13 cellular contexts compared by ENCODE assay signal in genomic region chr3:9314796-9315195, GRCh38. TPM values are rescaled to one million over a fixed set of nuclear protein-coding genes. Genes with fewer than 3 reads are reported as not detected.
A peak's percentile ranks its signal among the peaks of the same experiment; 100 is the strongest.
DNase-seq lines count a peak whose midpoint lies in the region; TF ChIP-seq lines count a peak whose summit lies in the region.
"Had no signal": no experiment of that assay in that cellular context is flagged by ENCODE, and none has a peak within 500 bp of the region (broad histone marks: within the 10 kb centered on the region; RNA-seq: fewer than 3 reads in every experiment).

No MANE protein-coding gene starts in this region.

- H3K4me1 ChIP-seq in HEK293 (ENCODE audit: control insufficient read depth, insufficient read depth, low read length), result no peaks in the 10 kb centered on the region
- H3K4me1 ChIP-seq: SJCRH30 had no signal

- H3K9me3 ChIP-seq in HEK293 (ENCODE audit: control insufficient read depth, insufficient read depth, low read depth, low read length), result no peaks in the 10 kb centered on the region
- H3K9me3 ChIP-seq: SJCRH30 had no signal

- H3K4me3 Mint-ChIP-seq in Calu3 (ENCODE audit: low read depth, unreplicated experiment) (no peak overlapping the region), nephron (no peak overlapping the region)
- H3K4me3 Mint-ChIP-seq: CD8-positive, alpha-beta memory T cell had no signal

- H3K27me3 Mint-ChIP-seq in Calu3 (ENCODE audit: unreplicated experiment), result no peaks in the 10 kb centered on the region
- no peaks in the 10 kb centered on the region for H3K27me3 Mint-ChIP-seq in nephron (ENCODE audit: low read depth)

- H3K9me3 Mint-ChIP-seq in Calu3 (ENCODE audit: low read depth, unreplicated experiment), result no peaks in the 10 kb centered on the region
- H3K9me3 Mint-ChIP-seq in nephron, result peaks cover 3% of the 10 kb centered on the region
- H3K9me3 Mint-ChIP-seq: CD8-positive, alpha-beta memory T cell had no signal

- H3K4me1 Mint-ChIP-seq in Calu3 (ENCODE audit: low read depth, unreplicated experiment) (peaks cover 35% of the 10 kb centered on the region), nephron (peaks cover 56% of the 10 kb centered on the region)
- H3K4me1 Mint-ChIP-seq: CD8-positive, alpha-beta memory T cell had no signal

- H3K27ac ChIP-seq in HEK293 (ENCODE audit: extremely low read depth, low read depth, low read length) (no peak overlapping the region), VCaP (peak overlapping the region; percentile 35; the same call in 1 of the 2 replicates)
- H3K27ac ChIP-seq: SJCRH30 had no signal

- H3K36me3 ChIP-seq in HEK293 (ENCODE audit: control insufficient read depth in 2 of 2, insufficient read depth in 1 of 2, low read length in 2 of 2), result no peaks in the 10 kb centered on the region
- H3K36me3 ChIP-seq: SJCRH30 had no signal

- POLR2A ChIA-PET in HEK293 (lab: Yijun Ruan, JAX), result no interaction called here

- peak; percentile 20 for DNase-seq in Calu3
- no peak for DNase-seq in dermis blood vessel endothelial cell
- no peak for DNase-seq in NCI-H1048 (lab: John Stamatoyannopoulos, UW)
- no peak for DNase-seq in SHP77 (lab: John Stamatoyannopoulos, UW)
- DNase-seq: CD8-positive, alpha-beta memory T cell; DMS 273 treated with DMSO at 0.1 percent for 48 hours; H7; NCI-H1436 treated with DMSO at 0.1 percent for 48 hours; NCI-H446; SJCRH30 had no signal

- H3K27ac Mint-ChIP-seq in Calu3 (ENCODE audit: unreplicated experiment) (no peak overlapping the region), nephron (peak overlapping the region in 2 of 3 experiments; percentile 77 to 85)
- H3K27ac Mint-ChIP-seq: CD8-positive, alpha-beta memory T cell had no signal

- intact Hi-C loops in Calu3 (cut with micrococcal nuclease; ENCODE audit: unreplicated experiment), result loop anchor here (5.0 kb wide), 1 partner anchor 38 kb away; no protein-coding TSS in a partner anchor

- BruUV-seq in Calu3 (replicated peaks; lab: Mats Ljungman, UMichigan), result no TSS peak

- no peaks in the 10 kb centered on the region for H3K36me3 Mint-ChIP-seq in Calu3 (ENCODE audit: insufficient read depth, unreplicated experiment)
- no peaks in the 10 kb centered on the region for H3K36me3 Mint-ChIP-seq in nephron (ENCODE audit: low read depth)

- TF ChIP-seq CTCF in Calu3 (IDR thresholded peaks at IDR 0.05; ENCODE audit: unreplicated experiment) (no peak), HEK293 (tag by site-specific recombination; IDR thresholded peaks at IDR 0.05) (no peak), VCaP (conservative IDR thresholded peaks at IDR 0.05) (no peak), nephron (IDR thresholded peaks at IDR 0.05; ENCODE audit: unreplicated experiment in 3 of 3) (no peak)

- H3K4me3 ChIP-seq in HEK293 (ENCODE audit: low read depth, low read length), result no peak overlapping the region
- H3K4me3 ChIP-seq: SJCRH30 had no signal

- CTCF ChIA-PET in Calu3 (lab: Charles Lee) (no interaction called here), HEK293 (lab: Yijun Ruan, JAX) (interaction anchor here (0.6 to 1.0 kb wide), 2 partner anchors 38 to 415 kb away, joined by 3 read pairs; no protein-coding TSS in a partner anchor)

TF ChIP-seq in HEK293, 187 proteins besides CTCF, POLR2A, EP300 and RAD21:
- TF ChIP-seq ATF2 (tag by site-specific recombination; IDR thresholded peaks at IDR 0.05; ENCODE audit: low read depth) (0 out of 2 replicates have a peak, but pooled peaks have one; percentile 15), ZNF792 (tag by site-specific recombination; IDR thresholded peaks at IDR 0.05) (no peak), ZBTB8A (tag by site-specific recombination; IDR thresholded peaks at IDR 0.05) (no peak)

RNA-seq across cellular contexts. Expression of gene THUMPD3, which starts 48.1 kb away (rescaled TPM):
- total RNA-seq in Calu3 (2022) (43.6 and 57.7 TPM in 2 replicates), dermis blood vessel endothelial cell (23.5 and 30.9 TPM in 2 replicates)
